ENCODE assay signal across 1 cellular context in the genomic region with DNA sequence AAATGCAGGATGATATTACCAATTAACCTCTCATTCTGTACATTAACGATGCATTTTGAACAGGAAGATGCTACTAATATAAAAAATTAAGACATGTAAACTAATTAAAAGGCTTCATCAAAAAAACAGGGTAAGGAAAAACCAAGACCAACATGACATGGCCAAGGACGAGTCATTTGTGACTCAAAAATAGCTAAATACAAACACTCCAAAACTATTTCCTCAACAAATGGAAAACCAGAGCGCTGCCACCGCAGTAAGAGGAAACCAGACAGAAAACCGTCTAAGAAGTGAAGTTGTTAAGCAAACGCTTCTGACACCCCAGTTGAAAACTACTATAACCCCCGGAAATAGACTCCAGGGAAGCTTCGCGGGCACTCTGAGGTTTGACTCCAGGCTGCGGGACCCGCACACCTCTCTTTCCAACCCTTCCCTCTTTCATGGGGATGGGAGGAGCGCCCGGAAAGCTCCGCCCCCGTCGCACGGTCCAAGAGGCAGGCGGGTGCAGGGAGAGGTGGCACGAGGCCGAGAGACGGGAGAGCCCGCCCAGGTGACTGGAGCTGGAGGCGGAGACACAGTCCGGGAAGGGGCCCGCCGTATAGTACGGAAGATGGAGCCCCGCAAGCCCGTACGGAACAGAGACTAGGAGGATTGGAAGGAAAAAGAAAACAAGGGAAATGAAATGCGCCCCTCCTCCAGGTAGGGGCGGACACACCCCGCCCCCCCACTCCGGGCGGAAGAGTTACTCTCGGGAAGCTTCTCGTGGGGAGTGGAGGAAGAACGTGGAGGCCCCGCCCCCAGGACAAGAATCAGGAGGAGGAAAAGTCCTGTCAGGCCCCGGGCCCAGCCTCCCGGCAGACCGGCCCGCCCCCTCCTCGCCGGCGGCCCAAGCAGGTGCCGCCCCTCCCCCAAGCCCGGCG.
TF ChIP-seq lines count a peak whose summit lies in the region.

No MANE protein-coding gene starts in this region.

TF ChIP-seq in HepG2, 621 proteins besides CTCF, POLR2A, EP300 and RAD21 (continued from another document and continues in another):
- no peak for TF ChIP-seq ZSCAN21 (CRISPR knock-in tag; IDR thresholded peaks at IDR 0.05; ENCODE audit: borderline replicate concordance)
- peak; percentile 20; the same call in 1 of the 2 replicates for TF ChIP-seq ZNF574 (CRISPR knock-in tag; IDR thresholded peaks at IDR 0.05)
- TF ChIP-seq ZNF572 (CRISPR knock-in tag; IDR thresholded peaks at IDR 0.05): 0 out of 2 replicates have a peak, but pooled peaks have one; percentile 34
- TF ChIP-seq KLF9 (CRISPR knock-in tag; IDR thresholded peaks at IDR 0.05; ENCODE audit: low read depth): no peak
- TF ChIP-seq PCBP1 (IDR thresholded peaks at IDR 0.05; ENCODE audit: borderline replicate concordance, low read depth, low read length): 0 out of 2 replicates have a peak, but pooled peaks have one; percentile 63
- TF ChIP-seq NONO (IDR thresholded peaks at IDR 0.05): no peak
- no peak; the same call in 1 of the 2 replicates for TF ChIP-seq NONO (CRISPR knock-in tag; conservative IDR thresholded peaks at IDR 0.05)
- no peak for TF ChIP-seq ATF5 (CRISPR knock-in tag; IDR thresholded peaks at IDR 0.05; ENCODE audit: low read depth)
- no peak for TF ChIP-seq RFXAP (CRISPR knock-in tag; IDR thresholded peaks at IDR 0.05; ENCODE audit: borderline replicate concordance)
- TF ChIP-seq, protein P1, sequence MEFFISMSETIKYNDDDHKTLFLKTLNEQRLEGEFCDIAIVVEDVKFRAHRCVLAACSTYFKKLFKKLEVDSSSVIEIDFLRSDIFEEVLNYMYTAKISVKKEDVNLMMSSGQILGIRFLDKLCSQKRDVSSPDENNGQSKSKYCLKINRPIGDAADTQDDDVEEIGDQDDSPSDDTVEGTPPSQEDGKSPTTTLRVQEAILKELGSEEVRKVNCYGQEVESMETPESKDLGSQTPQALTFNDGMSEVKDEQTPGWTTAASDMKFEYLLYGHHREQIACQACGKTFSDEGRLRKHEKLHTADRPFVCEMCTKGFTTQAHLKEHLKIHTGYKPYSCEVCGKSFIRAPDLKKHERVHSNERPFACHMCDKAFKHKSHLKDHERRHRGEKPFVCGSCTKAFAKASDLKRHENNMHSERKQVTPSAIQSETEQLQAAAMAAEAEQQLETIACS (CRISPR knock-in tag; IDR thresholded peaks at IDR 0.05): no peak
- peak; percentile 73 for TF ChIP-seq ZNF501 (CRISPR knock-in tag; IDR thresholded peaks at IDR 0.05)
- peak in 1 of 2 experiments; percentile 62; a peak in 1 of 4 replicates for TF ChIP-seq KLF16 (CRISPR knock-in tag; IDR thresholded peaks at IDR 0.05)
- TF ChIP-seq KAT7 (CRISPR knock-in tag; IDR thresholded peaks at IDR 0.05; ENCODE audit: borderline replicate concordance): no peak; the same call in 1 of the 2 replicates
- TF ChIP-seq ZFP41 (CRISPR knock-in tag; IDR thresholded peaks at IDR 0.05; ENCODE audit: borderline replicate concordance): no peak
- TF ChIP-seq ZNF570 (CRISPR knock-in tag; IDR thresholded peaks at IDR 0.05; ENCODE audit: borderline replicate concordance): no peak
- TF ChIP-seq GLI4 (CRISPR knock-in tag; IDR thresholded peaks at IDR 0.05; ENCODE audit: borderline replicate concordance): no peak
- TF ChIP-seq ZNF781 (CRISPR knock-in tag; IDR thresholded peaks at IDR 0.05; ENCODE audit: borderline replicate concordance, not compliant biosample characterization): no peak
- TF ChIP-seq HMG20B (CRISPR knock-in tag; conservative IDR thresholded peaks at IDR 0.05): no peak
- TF ChIP-seq CHD2 (IDR thresholded peaks at IDR 0.05; ENCODE audit: low read depth, low read length): no peak
- no peak for TF ChIP-seq RFX1 (IDR thresholded peaks at IDR 0.05)
- no peak for TF ChIP-seq SAFB2 (CRISPR knock-in tag; IDR thresholded peaks at IDR 0.05; ENCODE audit: borderline replicate concordance, low read depth)
- TF ChIP-seq ELF3 (CRISPR knock-in tag; IDR thresholded peaks at IDR 0.05): peak; percentile 49
- TF ChIP-seq NR3C1 (CRISPR knock-in tag; IDR thresholded peaks at IDR 0.05): no peak
- no peak for TF ChIP-seq ZNF839 (CRISPR knock-in tag; IDR thresholded peaks at IDR 0.05; ENCODE audit: borderline replicate concordance)
- TF ChIP-seq ASH2L (IDR thresholded peaks at IDR 0.05; ENCODE audit: insufficient read length, low read depth, low read length): peak; percentile 63
- TF ChIP-seq SRSF9 (IDR thresholded peaks at IDR 0.05; ENCODE audit: borderline replicate concordance, insufficient read depth, low read depth, low read length, poor library complexity, severe bottlenecking): no peak
- 0 out of 2 replicates have a peak, but pooled peaks have one; percentile 39 for TF ChIP-seq ZNF607 (CRISPR knock-in tag; IDR thresholded peaks at IDR 0.05; ENCODE audit: borderline replicate concordance)
- TF ChIP-seq JUN (CRISPR knock-in tag; IDR thresholded peaks at IDR 0.05): 0 out of 2 replicates have a peak, but pooled peaks have one; percentile 1
- TF ChIP-seq FOXO1 (CRISPR knock-in tag; IDR thresholded peaks at IDR 0.05): no peak
- TF ChIP-seq, protein P2, sequence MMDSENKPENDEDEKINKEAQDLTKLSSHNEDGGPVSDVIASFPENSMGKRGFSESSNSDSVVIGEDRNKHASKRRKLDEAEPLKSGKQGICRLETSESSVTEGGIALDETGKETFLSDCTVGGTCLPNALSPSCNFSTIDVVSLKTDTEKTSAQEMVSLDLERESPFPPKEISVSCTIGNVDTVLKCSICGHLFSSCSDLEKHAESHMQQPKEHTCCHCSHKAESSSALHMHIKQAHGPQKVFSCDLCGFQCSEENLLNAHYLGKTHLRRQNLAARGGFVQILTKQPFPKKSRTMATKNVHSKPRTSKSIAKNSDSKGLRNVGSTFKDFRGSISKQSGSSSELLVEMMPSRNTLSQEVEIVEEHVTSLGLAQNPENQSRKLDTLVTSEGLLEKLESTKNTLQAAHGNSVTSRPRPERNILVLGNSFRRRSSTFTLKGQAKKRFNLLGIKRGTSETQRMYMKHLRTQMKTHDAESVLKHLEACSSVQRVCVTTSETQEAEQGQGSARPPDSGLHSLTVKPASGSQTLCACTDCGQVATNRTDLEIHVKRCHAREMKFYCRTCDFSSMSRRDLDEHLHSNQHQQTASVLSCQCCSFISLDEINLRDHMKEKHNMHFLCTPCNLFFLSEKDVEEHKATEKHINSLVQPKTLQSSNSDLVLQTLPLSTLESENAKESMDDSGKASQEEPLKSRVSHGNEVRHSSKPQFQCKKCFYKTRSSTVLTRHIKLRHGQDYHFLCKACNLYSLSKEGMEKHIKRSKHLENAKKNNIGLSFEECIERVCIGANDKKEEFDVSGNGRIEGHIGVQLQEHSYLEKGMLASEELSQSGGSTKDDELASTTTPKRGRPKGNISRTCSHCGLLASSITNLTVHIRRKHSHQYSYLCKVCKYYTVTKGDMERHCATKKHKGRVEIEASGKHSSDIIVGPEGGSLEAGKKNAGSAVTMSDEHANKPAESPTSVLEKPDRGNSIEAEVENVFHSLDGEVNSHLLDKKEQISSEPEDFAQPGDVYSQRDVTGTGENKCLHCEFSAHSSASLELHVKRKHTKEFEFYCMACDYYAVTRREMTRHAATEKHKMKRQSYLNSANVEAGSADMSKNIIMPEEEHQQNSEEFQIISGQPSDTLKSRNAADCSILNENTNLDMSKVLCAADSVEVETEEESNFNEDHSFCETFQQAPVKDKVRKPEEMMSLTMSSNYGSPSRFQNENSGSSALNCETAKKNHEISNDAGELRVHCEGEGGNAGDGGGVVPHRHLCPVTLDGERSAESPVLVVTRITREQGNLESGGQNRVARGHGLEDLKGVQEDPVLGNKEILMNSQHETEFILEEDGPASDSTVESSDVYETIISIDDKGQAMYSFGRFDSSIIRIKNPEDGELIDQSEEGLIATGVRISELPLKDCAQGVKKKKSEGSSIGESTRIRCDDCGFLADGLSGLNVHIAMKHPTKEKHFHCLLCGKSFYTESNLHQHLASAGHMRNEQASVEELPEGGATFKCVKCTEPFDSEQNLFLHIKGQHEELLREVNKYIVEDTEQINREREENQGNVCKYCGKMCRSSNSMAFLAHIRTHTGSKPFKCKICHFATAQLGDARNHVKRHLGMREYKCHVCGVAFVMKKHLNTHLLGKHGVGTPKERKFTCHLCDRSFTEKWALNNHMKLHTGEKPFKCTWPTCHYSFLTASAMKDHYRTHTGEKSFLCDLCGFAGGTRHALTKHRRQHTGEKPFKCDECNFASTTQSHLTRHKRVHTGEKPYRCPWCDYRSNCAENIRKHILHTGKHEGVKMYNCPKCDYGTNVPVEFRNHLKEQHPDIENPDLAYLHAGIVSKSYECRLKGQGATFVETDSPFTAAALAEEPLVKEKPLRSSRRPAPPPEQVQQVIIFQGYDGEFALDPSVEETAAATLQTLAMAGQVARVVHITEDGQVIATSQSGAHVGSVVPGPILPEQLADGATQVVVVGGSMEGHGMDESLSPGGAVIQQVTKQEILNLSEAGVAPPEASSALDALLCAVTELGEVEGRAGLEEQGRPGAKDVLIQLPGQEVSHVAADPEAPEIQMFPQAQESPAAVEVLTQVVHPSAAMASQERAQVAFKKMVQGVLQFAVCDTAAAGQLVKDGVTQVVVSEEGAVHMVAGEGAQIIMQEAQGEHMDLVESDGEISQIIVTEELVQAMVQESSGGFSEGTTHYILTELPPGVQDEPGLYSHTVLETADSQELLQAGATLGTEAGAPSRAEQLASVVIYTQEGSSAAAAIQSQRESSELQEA (CRISPR knock-in tag; IDR thresholded peaks at IDR 0.05; ENCODE audit: not compliant biosample characterization): no peak
- TF ChIP-seq NCOA5 (CRISPR knock-in tag; IDR thresholded peaks at IDR 0.05): no peak
- peak; percentile 69 for TF ChIP-seq SALL1 (CRISPR knock-in tag; IDR thresholded peaks at IDR 0.05)
- no peak for TF ChIP-seq HCFC1 (IDR thresholded peaks at IDR 0.05; ENCODE audit: low read depth, low read length)
- TF ChIP-seq, protein P3, sequence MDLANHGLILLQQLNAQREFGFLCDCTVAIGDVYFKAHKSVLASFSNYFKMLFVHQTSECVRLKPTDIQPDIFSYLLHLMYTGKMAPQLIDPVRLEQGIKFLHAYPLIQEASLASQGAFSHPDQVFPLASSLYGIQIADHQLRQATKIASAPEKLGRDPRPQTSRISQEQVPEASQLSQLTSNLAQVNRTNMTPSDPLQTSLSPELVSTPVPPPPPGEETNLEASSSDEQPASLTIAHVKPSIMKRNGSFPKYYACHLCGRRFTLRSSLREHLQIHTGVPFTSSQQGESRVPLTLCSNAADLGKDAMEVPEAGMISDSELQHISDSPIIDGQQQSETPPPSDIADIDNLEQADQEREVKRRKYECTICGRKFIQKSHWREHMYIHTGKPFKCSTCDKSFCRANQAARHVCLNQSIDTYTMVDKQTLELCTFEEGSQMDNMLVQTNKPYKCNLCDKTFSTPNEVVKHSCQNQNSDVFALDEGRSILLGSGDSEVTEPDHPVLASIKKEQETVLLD (CRISPR knock-in tag; IDR thresholded peaks at IDR 0.05; ENCODE audit: low read depth): no peak; the same call in none of the 2 replicates
- TF ChIP-seq, protein P4, sequence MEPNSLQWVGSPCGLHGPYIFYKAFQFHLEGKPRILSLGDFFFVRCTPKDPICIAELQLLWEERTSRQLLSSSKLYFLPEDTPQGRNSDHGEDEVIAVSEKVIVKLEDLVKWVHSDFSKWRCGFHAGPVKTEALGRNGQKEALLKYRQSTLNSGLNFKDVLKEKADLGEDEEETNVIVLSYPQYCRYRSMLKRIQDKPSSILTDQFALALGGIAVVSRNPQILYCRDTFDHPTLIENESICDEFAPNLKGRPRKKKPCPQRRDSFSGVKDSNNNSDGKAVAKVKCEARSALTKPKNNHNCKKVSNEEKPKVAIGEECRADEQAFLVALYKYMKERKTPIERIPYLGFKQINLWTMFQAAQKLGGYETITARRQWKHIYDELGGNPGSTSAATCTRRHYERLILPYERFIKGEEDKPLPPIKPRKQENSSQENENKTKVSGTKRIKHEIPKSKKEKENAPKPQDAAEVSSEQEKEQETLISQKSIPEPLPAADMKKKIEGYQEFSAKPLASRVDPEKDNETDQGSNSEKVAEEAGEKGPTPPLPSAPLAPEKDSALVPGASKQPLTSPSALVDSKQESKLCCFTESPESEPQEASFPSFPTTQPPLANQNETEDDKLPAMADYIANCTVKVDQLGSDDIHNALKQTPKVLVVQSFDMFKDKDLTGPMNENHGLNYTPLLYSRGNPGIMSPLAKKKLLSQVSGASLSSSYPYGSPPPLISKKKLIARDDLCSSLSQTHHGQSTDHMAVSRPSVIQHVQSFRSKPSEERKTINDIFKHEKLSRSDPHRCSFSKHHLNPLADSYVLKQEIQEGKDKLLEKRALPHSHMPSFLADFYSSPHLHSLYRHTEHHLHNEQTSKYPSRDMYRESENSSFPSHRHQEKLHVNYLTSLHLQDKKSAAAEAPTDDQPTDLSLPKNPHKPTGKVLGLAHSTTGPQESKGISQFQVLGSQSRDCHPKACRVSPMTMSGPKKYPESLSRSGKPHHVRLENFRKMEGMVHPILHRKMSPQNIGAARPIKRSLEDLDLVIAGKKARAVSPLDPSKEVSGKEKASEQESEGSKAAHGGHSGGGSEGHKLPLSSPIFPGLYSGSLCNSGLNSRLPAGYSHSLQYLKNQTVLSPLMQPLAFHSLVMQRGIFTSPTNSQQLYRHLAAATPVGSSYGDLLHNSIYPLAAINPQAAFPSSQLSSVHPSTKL (CRISPR knock-in tag; IDR thresholded peaks at IDR 0.05): peak; percentile 36; the same call in 1 of the 2 replicates
- TF ChIP-seq STAT5B (CRISPR knock-in tag; IDR thresholded peaks at IDR 0.05): no peak
- no peak for TF ChIP-seq EEA1 (CRISPR knock-in tag; IDR thresholded peaks at IDR 0.05; ENCODE audit: borderline replicate concordance)
- TF ChIP-seq XRCC5 (optimal IDR thresholded peaks at IDR 0.05; ENCODE audit: low read length): peak; percentile 71
- TF ChIP-seq HOXA3 (CRISPR knock-in tag; IDR thresholded peaks at IDR 0.05): peak; percentile 42; the same call in 1 of the 2 replicates
- no peak for TF ChIP-seq EED (CRISPR knock-in tag; IDR thresholded peaks at IDR 0.05)
- no peak for TF ChIP-seq ZNF850 (CRISPR knock-in tag; conservative IDR thresholded peaks at IDR 0.05)
